ENCODE assay signal across 9 cellular contexts in genomic region chr5:109692011-109692410, GRCh38. TPM values are rescaled to one million over a fixed set of nuclear protein-coding genes. Genes with fewer than 3 reads are reported as not detected.
DNase-seq lines count a peak whose midpoint lies in the region; ATAC-seq lines count a peak whose summit lies in the region.
"Had no signal": no experiment of that assay in that cellular context is flagged by ENCODE, and none has a peak within 500 bp of the region (broad histone marks: within the 10 kb centered on the region; RNA-seq: fewer than 3 reads in every experiment).

No MANE protein-coding gene starts in this region.

- no peaks in the 10 kb centered on the region for H3K27me3 Mint-ChIP-seq in T-helper 17 cell
- no peaks in the 10 kb centered on the region for H3K27me3 Mint-ChIP-seq in stimulated activated naive B cell treated with anti-CD40 and anti-IgM and Interleukin-4, amounts not matched to agents 10 μg/mL and 1 μg/mL and 100 μg/mL, for 72 hours

- peaks cover 51% of the 10 kb centered on the region for H3K4me1 Mint-ChIP-seq in T-helper 17 cell
- H3K4me1 Mint-ChIP-seq in stimulated activated naive B cell treated with anti-CD40 and anti-IgM and Interleukin-4, amounts not matched to agents 10 μg/mL and 1 μg/mL and 100 μg/mL, for 72 hours = peaks cover 45 to 56% of the 10 kb centered on the region in 2 donors

- H3K9me3 Mint-ChIP-seq in stimulated activated naive B cell treated with anti-CD40 and anti-IgM and Interleukin-4, amounts not matched to agents 10 μg/mL and 1 μg/mL and 100 μg/mL, for 72 hours = no peaks in the 10 kb centered on the region

- DNase-seq in NCI-H2227 treated with DMSO at 0.1 percent for 48 hours (lab: John Stamatoyannopoulos, UW) = peak; percentile 1
- DNase-seq in NCI-H2227 (lab: John Stamatoyannopoulos, UW; ENCODE audit: unreplicated experiment) = no peak
- DNase-seq in T-helper 17 cell = no peak
- peak; percentile 72 for DNase-seq in fibroblast of peridontal ligament (ENCODE audit: extremely low read depth)
- DNase-seq in stimulated activated naive B cell treated with anti-CD40 and anti-IgM and Interleukin-4, amounts not matched to agents 10 μg/mL and 1 μg/mL and 100 μg/mL, for 72 hours = peak; percentile 5
- DNase-seq in activated gamma-delta T cell treated with Interleukin-2 at 50 U/mL for 16 hours = no peak
- DNase-seq in NCI-H446 (lab: John Stamatoyannopoulos, UW) = no peak
- no peak for DNase-seq in NCI-H748 treated with DMSO at 0.1 percent for 48 hours (lab: John Stamatoyannopoulos, UW)
- DNase-seq: NCI-H2171 had no signal

- peak overlapping the region; percentile 95 for H3K4me3 Mint-ChIP-seq in T-helper 17 cell
- H3K4me3 Mint-ChIP-seq in stimulated activated naive B cell treated with anti-CD40 and anti-IgM and Interleukin-4, amounts not matched to agents 10 μg/mL and 1 μg/mL and 100 μg/mL, for 72 hours = peak overlapping the region; percentile 88 to 98

- H3K36me3 Mint-ChIP-seq in T-helper 17 cell (ENCODE audit: low read depth) = peaks cover 2% of the 10 kb centered on the region
- peaks cover 16 to 29% of the 10 kb centered on the region in 2 donors for H3K36me3 Mint-ChIP-seq in stimulated activated naive B cell treated with anti-CD40 and anti-IgM and Interleukin-4, amounts not matched to agents 10 μg/mL and 1 μg/mL and 100 μg/mL, for 72 hours

- peak overlapping the region; percentile 95 for H3K27ac Mint-ChIP-seq in T-helper 17 cell
- H3K27ac Mint-ChIP-seq in stimulated activated naive B cell treated with anti-CD40 and anti-IgM and Interleukin-4, amounts not matched to agents 10 μg/mL and 1 μg/mL and 100 μg/mL, for 72 hours = peak overlapping the region; percentile 80

- no peak for ATAC-seq in T-helper 17 cell
- ATAC-seq in stimulated activated naive B cell treated with anti-CD40 and anti-IgM and Interleukin-4, amounts not matched to agents 10 μg/mL and 1 μg/mL and 100 μg/mL, for 72 hours (replicated peaks) = peak; percentile 11 to 16

- H3K9me3 ChIP-seq in T-helper 17 cell (ENCODE audit: control insufficient read depth, low read length, poor library complexity, severe bottlenecking) = no peaks in the 10 kb centered on the region

RNA-seq across cellular contexts. Expression of gene MAN2A1, which starts 2.3 kb away (rescaled TPM):
- 10 to 100 TPM; 51.6 to 53.3 TPM for total RNA-seq in T-helper 17 cell

Comparison
In these comparisons a context has a peak if more than half of its experiments do, and no peak if none do; other contexts are left out.
1. DNase-seq: peak in NCI-H2227 treated with DMSO at 0.1 percent for 48 hours (single experiment), fibroblast of peridontal ligament (single experiment) and stimulated activated naive B cell treated with anti-CD40 and anti-IgM and Interleukin-4, amounts not matched to agents 10 μg/mL and 1 μg/mL and 100 μg/mL, for 72 hours (single experiment); none in NCI-H2227 (single experiment), T-helper 17 cell (0 of 3), activated gamma-delta T cell treated with Interleukin-2 at 50 U/mL for 16 hours (single experiment), NCI-H446 (0 of 2) and NCI-H748 treated with DMSO at 0.1 percent for 48 hours (single experiment).